1 cellular context compared by ENCODE assay signal in genomic region chr2:172275239-172275638, GRCh38.
TF ChIP-seq lines count a peak whose summit lies in the region.

No MANE protein-coding gene starts in this region.

TF ChIP-seq in SK-N-SH, 30 proteins besides CTCF, POLR2A, EP300 and RAD21 (continued from another document):
- TF ChIP-seq USF2 (IDR thresholded peaks at IDR 0.05; ENCODE audit: borderline replicate concordance, low read depth, low read length) (no peak), YY1 (IDR thresholded peaks at IDR 0.05; ENCODE audit: low read depth) (no peak), MEF2A (IDR thresholded peaks at IDR 0.05; ENCODE audit: borderline replicate concordance, low read depth) (no peak), TEAD4 (IDR thresholded peaks at IDR 0.05; ENCODE audit: borderline replicate concordance, insufficient read depth) (no peak), GATA2 (CRISPR knock-in tag; IDR thresholded peaks at IDR 0.05) (no peak)
